25 cellular contexts compared by ENCODE assay signal in the genomic region with DNA sequence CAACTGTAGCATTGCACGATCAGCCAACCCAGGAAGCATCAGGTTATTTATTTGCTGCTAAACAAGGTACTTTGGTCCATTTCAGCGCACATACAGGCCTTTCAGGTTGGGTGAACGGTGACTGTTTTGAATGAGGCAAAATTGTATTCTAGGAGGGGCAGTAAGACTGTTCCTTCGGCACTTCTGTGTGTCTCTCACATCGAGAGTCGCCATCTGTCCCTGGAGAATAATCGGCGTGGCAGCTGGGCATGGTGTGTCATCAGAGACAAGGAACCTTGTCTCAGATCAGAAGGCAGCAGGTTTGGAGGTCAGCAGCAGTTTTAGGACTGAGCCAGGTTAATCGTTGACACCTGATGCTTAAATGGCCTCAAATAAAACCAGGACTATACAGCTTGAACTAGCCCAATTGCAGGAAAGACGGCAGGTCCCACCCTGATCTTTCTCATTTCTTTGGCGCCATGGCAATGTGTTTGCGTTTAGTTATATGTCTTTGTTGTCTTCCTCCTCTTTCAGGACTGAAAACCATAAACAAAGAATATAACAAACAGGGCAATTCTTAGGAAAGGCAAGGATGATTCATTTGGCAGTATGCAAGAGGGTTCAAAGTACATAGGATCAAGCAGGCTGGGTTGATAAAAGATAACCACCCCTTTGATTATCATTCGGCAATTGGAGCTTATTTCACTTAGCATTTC.
DNase-seq lines count a peak whose midpoint lies in the region; ATAC-seq and TF ChIP-seq lines count a peak whose summit lies in the region.
"Had no signal": no experiment of that assay in that cellular context is flagged by ENCODE, and none has a peak within 500 bp of the region (broad histone marks: within the 10 kb centered on the region; RNA-seq: fewer than 3 reads in every experiment).

No MANE protein-coding gene starts in this region.

- no peak overlapping the region for H3K18ac ChIP-seq in neuronal stem cell (ENCODE audit: low read length)

- no peak overlapping the region for H3K9ac ChIP-seq in neuronal stem cell (ENCODE audit: low read depth, low read length, poor library complexity)
- no peak overlapping the region for H3K9ac ChIP-seq in endodermal cell (ENCODE audit: extremely low read depth, low read length, poor library complexity, severe bottlenecking)

- no peak overlapping the region for H3K4me2 ChIP-seq in neuronal stem cell (ENCODE audit: insufficient read depth, low read length, poor library complexity, severe bottlenecking)

- WGBS in neuronal stem cell (ENCODE audit: extremely low coverage in 2 of 2, insufficient read length in 2 of 2, insufficient replicate concordance in 1 of 2), 2 donors: no CpG with 5 or more reads among the region's 13 CpGs
- WGBS in endodermal cell (ENCODE audit: insufficient coverage in 1 of 2, insufficient read length in 1 of 2), 2 experiments: 91 to 98% methylated on average over 8 to 13 of the region's 13 CpGs

- no peak overlapping the region for H2AFZ ChIP-seq in neuronal stem cell (ENCODE audit: low read length)

- no peak overlapping the region for H4K8ac ChIP-seq in neuronal stem cell (ENCODE audit: low read depth, low read length)

- H3K9me3 ChIP-seq in muscle layer of duodenum (ENCODE audit: control insufficient read depth in 1 of 2, low read length in 2 of 2) (no peaks in the 10 kb centered on the region), neuronal stem cell (replicated peaks in 1 of 2; ENCODE audit: control insufficient read depth in 2 of 2, insufficient read depth in 1 of 2, low read depth in 1 of 2, low read length in 2 of 2) (no peaks in the 10 kb centered on the region), endodermal cell (ENCODE audit: control insufficient read depth, low read length) (no peaks in the 10 kb centered on the region)
- H3K9me3 ChIP-seq: BE2C had no signal

- H3K79me1 ChIP-seq in neuronal stem cell (ENCODE audit: low read depth, low read length): no peaks in the 10 kb centered on the region

- no peak for ATAC-seq in HG03354 (IDR thresholded peaks at IDR 0.05; ENCODE audit: poor library complexity, severe bottlenecking, unreplicated experiment)
- ATAC-seq: activated CD8-positive, alpha-beta memory T cell treated with anti-CD3 and anti-CD28 coated beads, Interleukin-2, amount 10 ng/mL, durations not matched to agents 7 days and 5 days; naive thymus-derived CD8-positive, alpha-beta T cell had no signal

- DNase-seq in D341Med (ENCODE audit: low spot score) (peak; percentile 69), NCI-H524 treated with DMSO at 0.1 percent for 48 hours (lab: John Stamatoyannopoulos, UW) (peak; percentile 51), germinal center (ENCODE audit: low spot score) (peak; percentile 10), neuronal stem cell (ENCODE audit: low spot score) (no peak), endodermal cell (no peak), amygdala (lab: John Stamatoyannopoulos, UW) (no peak)
- DNase-seq: activated CD4-positive, alpha-beta T cell treated with anti-CD3 and anti-CD28 coated beads, Interleukin-2, amount 10 ng/mL, durations not matched to agents 7 days and 5 days; activated CD8-positive, alpha-beta memory T cell treated with anti-CD3 and anti-CD28 coated beads, Interleukin-2, amount 10 ng/mL, durations not matched to agents 7 days and 5 days; activated naive CD4-positive, alpha-beta T cell treated with anti-CD3 and anti-CD28 coated beads, Interleukin-2, amount 50 U/mL, for 16 hours; BE2C; H9; naive thymus-derived CD8-positive, alpha-beta T cell; NCI-H1048; NCI-H1930; NCI-H446 treated with DMSO at 0.1 percent for 48 hours; retina; stimulated activated CD4-positive, alpha-beta T cell treated with anti-CD3 and anti-CD28 coated beads, Interleukin-4, amount 100 ng/mL, for 24 hours; stimulated activated naive CD4-positive, alpha-beta T cell had no signal

- no peak overlapping the region for H2BK15ac ChIP-seq in neuronal stem cell (ENCODE audit: low read length)

- H3K4me3 ChIP-seq in muscle layer of duodenum (ENCODE audit: low read depth in 1 of 2, low read length in 2 of 2) (no peak overlapping the region), neuronal stem cell (ENCODE audit: low read length in 2 of 2) (no peak overlapping the region), endodermal cell (ENCODE audit: low read length) (no peak overlapping the region)
- H3K4me3 ChIP-seq: coronary artery had no signal

- no peak overlapping the region for H3K4me3 Mint-ChIP-seq in endodermal cell
- H3K4me3 Mint-ChIP-seq: activated CD4-positive, alpha-beta T cell treated with anti-CD3 and anti-CD28 coated beads, Interleukin-2, amount 10 ng/mL, durations not matched to agents 7 days and 5 days; activated CD8-positive, alpha-beta memory T cell treated with anti-CD3 and anti-CD28 coated beads, Interleukin-2, amount 10 ng/mL, durations not matched to agents 7 days and 5 days; activated T-helper 1 cell treated with anti-CD3 and anti-CD28 coated beads, Interleukin-12 subunit alpha, Interleukin-12 subunit beta, Interleukin-2, Interleukin-4 antibody, amounts not matched to agents 30 ng/mL and 10 ng/mL and 1 ng/mL, durations not matched to agents 14 hours and 24 hours and 36 hours; H9; memory B cell; naive thymus-derived CD8-positive, alpha-beta T cell; T-helper 1 cell treated with Interleukin-12 subunit alpha and Interleukin-12 subunit beta and Interleukin-4 antibody, amounts not matched to agents 30 μg/mL and 1 μg/mL, for 36 hours had no signal

- no peak overlapping the region for H2BK12ac ChIP-seq in neuronal stem cell (ENCODE audit: low read length)

- no peak overlapping the region for H3K23ac ChIP-seq in neuronal stem cell (ENCODE audit: low read depth, low read length, poor library complexity)

- H3K27ac Mint-ChIP-seq in endodermal cell: no peak overlapping the region
- H3K27ac Mint-ChIP-seq: activated CD4-positive, alpha-beta T cell treated with anti-CD3 and anti-CD28 coated beads, Interleukin-2, amount 10 ng/mL, durations not matched to agents 7 days and 5 days; activated CD8-positive, alpha-beta memory T cell treated with anti-CD3 and anti-CD28 coated beads, Interleukin-2, amount 10 ng/mL, durations not matched to agents 7 days and 5 days; activated T-helper 1 cell treated with anti-CD3 and anti-CD28 coated beads, Interleukin-12 subunit alpha, Interleukin-12 subunit beta, Interleukin-2, Interleukin-4 antibody, amounts not matched to agents 30 ng/mL and 10 ng/mL and 1 ng/mL, durations not matched to agents 14 hours and 24 hours and 36 hours; H9; memory B cell; naive thymus-derived CD8-positive, alpha-beta T cell; T-helper 1 cell treated with Interleukin-12 subunit alpha and Interleukin-12 subunit beta and Interleukin-4 antibody, amounts not matched to agents 30 μg/mL and 1 μg/mL, for 36 hours had no signal

- peaks cover 4% of the 10 kb centered on the region for H3K4me1 Mint-ChIP-seq in endodermal cell
- H3K4me1 Mint-ChIP-seq: activated CD4-positive, alpha-beta T cell treated with anti-CD3 and anti-CD28 coated beads, Interleukin-2, amount 10 ng/mL, durations not matched to agents 7 days and 5 days; activated CD8-positive, alpha-beta memory T cell treated with anti-CD3 and anti-CD28 coated beads, Interleukin-2, amount 10 ng/mL, durations not matched to agents 7 days and 5 days; H9; memory B cell; naive thymus-derived CD8-positive, alpha-beta T cell had no signal

- no peak overlapping the region for H3K14ac ChIP-seq in neuronal stem cell (ENCODE audit: low read length)

- peak overlapping the region; percentile 16 for H3K27ac ChIP-seq in muscle layer of duodenum (ENCODE audit: low read length)
- H3K27ac ChIP-seq in neuronal stem cell (replicated peaks; ENCODE audit: low read length): no peak overlapping the region
- no peak overlapping the region for H3K27ac ChIP-seq in endodermal cell (ENCODE audit: low read depth, low read length)
- H3K27ac ChIP-seq: coronary artery, VCaP had no signal

- H4K91ac ChIP-seq in neuronal stem cell (ENCODE audit: low read depth, low read length, poor library complexity): no peak overlapping the region

- H3K27me3 ChIP-seq in muscle layer of duodenum (ENCODE audit: low read depth, low read length) (no peaks in the 10 kb centered on the region), neuronal stem cell (ENCODE audit: control insufficient read depth in 3 of 3, insufficient read depth in 3 of 3, low read depth in 1 of 3, low read length in 3 of 3) (peaks cover 0 to 27% (median 0%) of the 10 kb centered on the region in 3 experiments), endodermal cell (ENCODE audit: control insufficient read depth, insufficient read depth, low read length, poor library complexity, severe bottlenecking) (no peaks in the 10 kb centered on the region)
- H3K27me3 ChIP-seq: BE2C had no signal

- H2BK5ac ChIP-seq in neuronal stem cell (ENCODE audit: low read length): no peak overlapping the region

- H3K4me1 ChIP-seq in muscle layer of duodenum (ENCODE audit: control insufficient read depth in 1 of 2, insufficient read depth in 2 of 2, low read length in 2 of 2): no peaks in the 10 kb centered on the region
- H3K4me1 ChIP-seq in neuronal stem cell (ENCODE audit: control insufficient read depth in 2 of 2, insufficient read depth in 1 of 2, low read depth in 1 of 2, low read length in 2 of 2): no peaks in the 10 kb centered on the region
- peaks cover 5% of the 10 kb centered on the region for H3K4me1 ChIP-seq in endodermal cell (ENCODE audit: control insufficient read depth, insufficient read depth, low read length)
- H3K4me1 ChIP-seq: BE2C had no signal

- no peaks in the 10 kb centered on the region for H3K36me3 Mint-ChIP-seq in endodermal cell (ENCODE audit: low read depth)
- H3K36me3 Mint-ChIP-seq: activated CD8-positive, alpha-beta memory T cell treated with anti-CD3 and anti-CD28 coated beads, Interleukin-2, amount 10 ng/mL, durations not matched to agents 7 days and 5 days; memory B cell; naive thymus-derived CD8-positive, alpha-beta T cell had no signal

- H3K36me3 ChIP-seq in muscle layer of duodenum (ENCODE audit: control insufficient read depth in 1 of 2, insufficient read depth in 2 of 2, low read length in 2 of 2) (no peaks in the 10 kb centered on the region), neuronal stem cell (replicated peaks in 1 of 2; ENCODE audit: control insufficient read depth in 2 of 2, insufficient read depth in 2 of 2, low read length in 2 of 2) (no peaks in the 10 kb centered on the region), endodermal cell (ENCODE audit: control insufficient read depth, insufficient read depth, low read length) (no peaks in the 10 kb centered on the region)
- H3K36me3 ChIP-seq: BE2C had no signal

- no peak overlapping the region for H2AK5ac ChIP-seq in neuronal stem cell (ENCODE audit: low read depth, low read length)

- no peaks in the 10 kb centered on the region for H3K27me3 Mint-ChIP-seq in endodermal cell (ENCODE audit: insufficient read depth)
- H3K27me3 Mint-ChIP-seq: activated CD4-positive, alpha-beta T cell treated with anti-CD3 and anti-CD28 coated beads, Interleukin-2, amount 10 ng/mL, durations not matched to agents 7 days and 5 days; activated CD8-positive, alpha-beta memory T cell treated with anti-CD3 and anti-CD28 coated beads, Interleukin-2, amount 10 ng/mL, durations not matched to agents 7 days and 5 days had no signal

- no peaks in the 10 kb centered on the region for H3K9me3 Mint-ChIP-seq in endodermal cell
- H3K9me3 Mint-ChIP-seq: activated CD4-positive, alpha-beta T cell treated with anti-CD3 and anti-CD28 coated beads, Interleukin-2, amount 10 ng/mL, durations not matched to agents 7 days and 5 days; activated T-helper 1 cell treated with anti-CD3 and anti-CD28 coated beads, Interleukin-12 subunit alpha, Interleukin-12 subunit beta, Interleukin-2, Interleukin-4 antibody, amounts not matched to agents 30 ng/mL and 10 ng/mL and 1 ng/mL, durations not matched to agents 14 hours and 24 hours and 36 hours; H9; memory B cell; naive thymus-derived CD8-positive, alpha-beta T cell; T-helper 1 cell treated with Interleukin-12 subunit alpha and Interleukin-12 subunit beta and Interleukin-4 antibody, amounts not matched to agents 30 μg/mL and 1 μg/mL, for 36 hours had no signal

- no peak for TF ChIP-seq CTCF in endodermal cell (conservative IDR thresholded peaks at IDR 0.05)

- no peak overlapping the region for H3K4ac ChIP-seq in neuronal stem cell (ENCODE audit: low read length)

- H2BK120ac ChIP-seq in neuronal stem cell (ENCODE audit: low read depth, low read length): no peak overlapping the region

Comparison
In these comparisons a context has a peak if more than half of its experiments do, and no peak if none do; other contexts are left out.
1. DNase-seq: peak in D341Med (single experiment), NCI-H524 treated with DMSO at 0.1 percent for 48 hours (single experiment) and germinal center (single experiment); none in neuronal stem cell (single experiment), endodermal cell (single experiment) and amygdala (0 of 56).